In the genomic region with DNA sequence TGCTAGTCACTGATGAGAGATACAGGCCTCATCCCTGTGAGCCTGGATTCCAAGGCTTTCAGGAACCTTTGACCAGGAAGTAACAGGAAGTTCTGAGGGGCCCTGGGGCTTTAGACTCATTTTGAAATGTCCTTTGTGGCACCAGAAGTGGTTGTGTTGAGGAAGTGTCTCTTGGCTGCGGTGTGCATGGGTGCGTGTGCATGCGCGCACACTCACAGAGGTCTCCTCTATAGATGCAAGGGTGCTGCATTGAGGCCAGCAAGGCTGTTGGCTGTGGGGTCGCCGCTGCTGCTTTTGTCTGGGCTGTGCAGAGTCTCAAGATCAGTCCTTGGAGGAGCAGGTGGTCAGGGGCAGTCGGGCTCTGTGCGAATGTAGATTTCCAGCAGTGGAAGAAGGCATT, we compare ENCODE assay signal across 11 cellular contexts. TPM values are rescaled to one million over a fixed set of nuclear protein-coding genes. Genes with fewer than 3 reads are reported as not detected.
DNase-seq lines count a peak whose midpoint lies in the region; ATAC-seq and TF ChIP-seq lines count a peak whose summit lies in the region.
"Had no signal": no experiment of that assay in that cellular context is flagged by ENCODE, and none has a peak within 500 bp of the region (broad histone marks: within the 10 kb centered on the region; RNA-seq: fewer than 3 reads in every experiment).

No MANE protein-coding gene starts in this region.

- H3K79me2 ChIP-seq in osteoblast (ENCODE audit: insufficient read depth, low read length) = peaks cover 4% of the 10 kb centered on the region

- H3K36me3 Mint-ChIP-seq in activated naive CD4-positive, alpha-beta T cell treated with anti-CD3 and anti-CD28 coated beads, Interleukin-2, amount 10 ng/mL, durations not matched to agents 7 days and 5 days = peaks cover 71% of the 10 kb centered on the region
- H3K36me3 Mint-ChIP-seq in T-helper 17 cell (ENCODE audit: low read depth) (peaks cover 8% of the 10 kb centered on the region), endodermal cell (ENCODE audit: low read depth) (peaks cover 70% of the 10 kb centered on the region), type B pancreatic cell (peaks cover 21% of the 10 kb centered on the region)

- peaks cover 2% of the 10 kb centered on the region for H4K20me1 ChIP-seq in osteoblast (ENCODE audit: insufficient read depth, low read length)

- no peak for TF ChIP-seq EP300 in sigmoid colon (IDR thresholded peaks at IDR 0.05)

- H3K9me3 ChIP-seq in T-helper 17 cell (ENCODE audit: control insufficient read depth, low read length, poor library complexity, severe bottlenecking) = no peaks in the 10 kb centered on the region
- no peaks in the 10 kb centered on the region for H3K9me3 ChIP-seq in endodermal cell (ENCODE audit: control insufficient read depth, low read length)
- no peaks in the 10 kb centered on the region for H3K9me3 ChIP-seq in sigmoid colon
- no peaks in the 10 kb centered on the region for H3K9me3 ChIP-seq in osteoblast (ENCODE audit: low read depth, low read length)
- H3K9me3 ChIP-seq: heart left ventricle, pancreas had no signal

- H3K4me3 ChIP-seq in endodermal cell (ENCODE audit: low read length) (no peak overlapping the region), sigmoid colon (no peak overlapping the region), osteoblast (ENCODE audit: insufficient read depth, low read length) (no peak overlapping the region)
- H3K4me3 ChIP-seq: pancreas had no signal

- H3K27me3 ChIP-seq in endodermal cell (ENCODE audit: control insufficient read depth, insufficient read depth, low read length, poor library complexity, severe bottlenecking) (no peaks in the 10 kb centered on the region), sigmoid colon (no peaks in the 10 kb centered on the region), osteoblast (ENCODE audit: insufficient read depth, low read length) (no peaks in the 10 kb centered on the region)
- H3K27me3 ChIP-seq: heart left ventricle, pancreas had no signal

- CTCF ChIA-PET in activated naive CD4-positive, alpha-beta T cell treated with anti-CD3 and anti-CD28 coated beads, Interleukin-2, amount 10 ng/mL, durations not matched to agents 7 days and 5 days (lab: Charles Lee) = interaction anchor here (2.3 kb wide), 1 partner anchor 14 kb away, joined by 17 read pairs; no protein-coding TSS in a partner anchor

- TF ChIP-seq CTCF in endodermal cell (conservative IDR thresholded peaks at IDR 0.05) = no peak
- no peak for TF ChIP-seq CTCF in type B pancreatic cell (conservative IDR thresholded peaks at IDR 0.05)
- TF ChIP-seq CTCF in sigmoid colon (IDR thresholded peaks at IDR 0.05) = no peak
- no peak for TF ChIP-seq CTCF in osteoblast (IDR thresholded peaks at IDR 0.05; ENCODE audit: extremely low read depth, low read depth, low read length)

- no peaks in the 10 kb centered on the region for H3K27me3 Mint-ChIP-seq in activated naive CD4-positive, alpha-beta T cell treated with anti-CD3 and anti-CD28 coated beads, Interleukin-2, amount 10 ng/mL, durations not matched to agents 7 days and 5 days
- no peaks in the 10 kb centered on the region for H3K27me3 Mint-ChIP-seq in T-helper 17 cell
- H3K27me3 Mint-ChIP-seq in endodermal cell (ENCODE audit: insufficient read depth) = no peaks in the 10 kb centered on the region
- no peaks in the 10 kb centered on the region for H3K27me3 Mint-ChIP-seq in type B pancreatic cell

- H3K36me3 ChIP-seq in endodermal cell (ENCODE audit: control insufficient read depth, insufficient read depth, low read length) = peaks cover 86% of the 10 kb centered on the region
- peaks cover 28 to 62% (median 45%) of the 10 kb centered on the region in 4 donors for H3K36me3 ChIP-seq in sigmoid colon
- H3K36me3 ChIP-seq in osteoblast (ENCODE audit: insufficient read depth, low read length) = peaks cover 76% of the 10 kb centered on the region

- no peak overlapping the region for H3K9ac ChIP-seq in endodermal cell (ENCODE audit: extremely low read depth, low read length, poor library complexity, severe bottlenecking)

- peak overlapping the region; percentile 88 for H3K27ac Mint-ChIP-seq in activated naive CD4-positive, alpha-beta T cell treated with anti-CD3 and anti-CD28 coated beads, Interleukin-2, amount 10 ng/mL, durations not matched to agents 7 days and 5 days
- H3K27ac Mint-ChIP-seq in T-helper 17 cell (peak overlapping the region; percentile 67), endodermal cell (peak overlapping the region; percentile 61), type B pancreatic cell (peak overlapping the region; percentile 39)

- 98 to 99% methylated on average over 8 of the region's 8 CpGs for WGBS in endodermal cell (ENCODE audit: insufficient coverage in 1 of 2, insufficient read length in 1 of 2), 2 experiments
- 81 to 93% methylated on average over 8 of the region's 8 CpGs for WGBS in sigmoid colon, 2 donors

- no peak overlapping the region for H3K4me3 Mint-ChIP-seq in activated naive CD4-positive, alpha-beta T cell treated with anti-CD3 and anti-CD28 coated beads, Interleukin-2, amount 10 ng/mL, durations not matched to agents 7 days and 5 days
- H3K4me3 Mint-ChIP-seq in T-helper 17 cell (peak overlapping the region; percentile 25), endodermal cell (no peak overlapping the region), type B pancreatic cell (no peak overlapping the region)

- H2AFZ ChIP-seq in osteoblast (ENCODE audit: low read length) = no peak overlapping the region

- no peak for ATAC-seq in T-helper 17 cell

- H3K4me2 ChIP-seq in osteoblast (ENCODE audit: insufficient read depth, low read length) = no peak overlapping the region

- H3K4me1 ChIP-seq in endodermal cell (ENCODE audit: control insufficient read depth, insufficient read depth, low read length) = peaks cover 8% of the 10 kb centered on the region
- peaks cover 0 to 19% (median 12%) of the 10 kb centered on the region in 4 donors for H3K4me1 ChIP-seq in sigmoid colon
- H3K4me1 ChIP-seq in osteoblast (ENCODE audit: insufficient read depth, low read length) = no peaks in the 10 kb centered on the region

- no peaks in the 10 kb centered on the region for H3K9me3 Mint-ChIP-seq in activated naive CD4-positive, alpha-beta T cell treated with anti-CD3 and anti-CD28 coated beads, Interleukin-2, amount 10 ng/mL, durations not matched to agents 7 days and 5 days
- no peaks in the 10 kb centered on the region for H3K9me3 Mint-ChIP-seq in endodermal cell
- H3K9me3 Mint-ChIP-seq in type B pancreatic cell = no peaks in the 10 kb centered on the region

- no peak for DNase-seq in activated naive CD4-positive, alpha-beta T cell treated with anti-CD3 and anti-CD28 coated beads, Interleukin-2, amount 10 ng/mL, durations not matched to agents 7 days and 5 days
- DNase-seq in activated naive CD4-positive, alpha-beta T cell treated with anti-CD3 and anti-CD28 coated beads, Interleukin-2, amount 50 U/mL, for 16 hours = no peak
- no peak for DNase-seq in T-helper 17 cell
- DNase-seq in endodermal cell = no peak
- peak; percentile 54 for DNase-seq in type B pancreatic cell (ENCODE audit: extremely low spot score, unreplicated experiment)
- no peak for DNase-seq in sigmoid colon
- no peak for DNase-seq in pons (ENCODE audit: low spot score)
- DNase-seq in osteoblast (ENCODE audit: insufficient read length, low spot score, missing footprints) = no peak
- DNase-seq: heart left ventricle, Karpas-422 had no signal

- no peak overlapping the region for H3K27ac ChIP-seq in endodermal cell (ENCODE audit: low read depth, low read length)
- H3K27ac ChIP-seq in sigmoid colon = no peak overlapping the region
- H3K27ac ChIP-seq in osteoblast (ENCODE audit: low read depth, low read length) = no peak overlapping the region

- no peak for TF ChIP-seq POLR2A in sigmoid colon (IDR thresholded peaks at IDR 0.05)

- intact Hi-C loops in sigmoid colon (cut with DNase I) = no loop called here

- peaks cover 57% of the 10 kb centered on the region for H3K4me1 Mint-ChIP-seq in activated naive CD4-positive, alpha-beta T cell treated with anti-CD3 and anti-CD28 coated beads, Interleukin-2, amount 10 ng/mL, durations not matched to agents 7 days and 5 days
- peaks cover 30% of the 10 kb centered on the region for H3K4me1 Mint-ChIP-seq in T-helper 17 cell
- H3K4me1 Mint-ChIP-seq in endodermal cell = peaks cover 47% of the 10 kb centered on the region
- H3K4me1 Mint-ChIP-seq in type B pancreatic cell (ENCODE audit: unreplicated experiment) = peaks cover 38% of the 10 kb centered on the region

RNA-seq across cellular contexts. Expression of a gene that starts 7.6 kb away (rescaled TPM):
- total RNA-seq in T-helper 17 cell (10 to 100 TPM in 1 of 2 donors, 1 to 10 TPM in 1; 8.8 to 17.6 TPM), endodermal cell (10 to 100 TPM; 13.8 to 25.1 TPM), type B pancreatic cell (ENCODE audit: low replicate concordance) (42.6 and 46.2 TPM in 2 replicates), sigmoid colon (10 to 100 TPM; 22.3 to 33.6 (median 29.4) TPM), osteoblast (21.5 and 22.8 TPM in 2 replicates)
- polyA plus RNA-seq in endodermal cell (2013, experiment 1 of 2) = 18.1 TPM
- 16.1 TPM for polyA plus RNA-seq in endodermal cell (2013, experiment 2 of 2)
- 10 to 100 TPM; 35.4 to 64.6 (median 50.4) TPM for polyA plus RNA-seq in sigmoid colon

RNA-seq across cellular contexts. Expression of a gene that starts 7.7 kb away (rescaled TPM):
- 10 to 100 TPM; 44.9 to 55.8 TPM for total RNA-seq in T-helper 17 cell
- total RNA-seq in endodermal cell = 100 to 1,000 TPM; 157 to 165 TPM
- polyA plus RNA-seq in endodermal cell (2013, experiment 1 of 2) = 147 TPM
- polyA plus RNA-seq in endodermal cell (2013, experiment 2 of 2) = 149 TPM
- 126 and 163 TPM in 2 replicates for total RNA-seq in type B pancreatic cell (ENCODE audit: low replicate concordance)
- total RNA-seq in sigmoid colon = 10 to 100 TPM; 59.3 to 64.9 (median 62.4) TPM
- polyA plus RNA-seq in sigmoid colon = 100 to 1,000 TPM; 231 to 330 (median 257) TPM
- 69.5 and 82.2 TPM in 2 replicates for total RNA-seq in osteoblast

RNA-seq across cellular contexts. Expression of a gene that starts 15.8 kb away (rescaled TPM):
- total RNA-seq in T-helper 17 cell (10 to 100 TPM in 1 of 2 donors, 1 to 10 TPM in 1; 8.7 to 11.8 TPM), endodermal cell (10 to 100 TPM; 14.2 to 20.4 TPM), type B pancreatic cell (ENCODE audit: low replicate concordance) (10.2 and 29.5 TPM in 2 replicates), sigmoid colon (10 to 100 TPM in 2 of 4 donors, 1 to 10 TPM in 2; 7.2 to 23.8 (median 12.9) TPM), osteoblast (2.7 and 3.3 TPM in 2 replicates)
- polyA plus RNA-seq in endodermal cell (2013, experiment 1 of 2) = 49.5 TPM
- 49.8 TPM for polyA plus RNA-seq in endodermal cell (2013, experiment 2 of 2)
- polyA plus RNA-seq in sigmoid colon = 10 to 100 TPM in 1 of 3 donors, 1 to 10 TPM in 2; 2.1 to 20.7 (median 5.4) TPM

RNA-seq across cellular contexts. Expression of a gene that starts 55.5 kb away (rescaled TPM):
- total RNA-seq in T-helper 17 cell (10 to 100 TPM; 75.5 to 89.8 TPM), endodermal cell (100 to 1,000 TPM; 119 to 128 TPM), type B pancreatic cell (ENCODE audit: low replicate concordance) (102 and 129 TPM in 2 replicates), sigmoid colon (100 to 1,000 TPM in 2 of 4 donors, 10 to 100 TPM in 2; 87.5 to 169 (median 98.2) TPM), osteoblast (295 and 356 TPM in 2 replicates)
- polyA plus RNA-seq in endodermal cell (2013, experiment 1 of 2) = 116 TPM
- polyA plus RNA-seq in endodermal cell (2013, experiment 2 of 2) = 116 TPM
- polyA plus RNA-seq in sigmoid colon = 100 to 1,000 TPM in 2 of 3 donors, 10 to 100 TPM in 1; 62.5 to 244 (median 115) TPM
